In the genomic region with DNA sequence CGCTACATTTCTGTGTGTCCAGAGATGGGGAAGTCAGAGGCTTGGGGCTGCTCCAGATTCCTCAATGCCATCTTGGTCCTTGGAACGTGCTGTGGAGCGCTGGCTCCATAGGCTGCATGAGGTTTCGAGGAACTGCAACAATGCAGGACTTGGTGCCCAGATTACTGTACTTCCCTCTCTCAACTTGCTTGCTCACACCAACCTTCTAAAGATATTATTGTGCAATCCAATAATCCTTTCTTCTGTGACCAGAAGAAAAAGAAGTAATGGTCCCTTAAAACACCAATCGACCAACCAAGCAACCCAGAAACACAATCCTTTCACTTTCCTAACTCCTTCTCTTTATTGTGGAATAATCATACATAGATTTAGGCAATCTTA, we compare ENCODE assay signal across 27 cellular contexts. TPM values are rescaled to one million over a fixed set of nuclear protein-coding genes. Genes with fewer than 3 reads are reported as not detected.
A peak's percentile ranks its signal among the peaks of the same experiment; 100 is the strongest.
DNase-seq lines count a peak whose midpoint lies in the region; ATAC-seq, FAIRE-seq and TF ChIP-seq lines count a peak whose summit lies in the region.
"Had no signal": no experiment of that assay in that cellular context is flagged by ENCODE, and none has a peak within 500 bp of the region (broad histone marks: within the 10 kb centered on the region; RNA-seq: fewer than 3 reads in every experiment).

No MANE protein-coding gene starts in this region.

- no peak overlapping the region for H2AFZ ChIP-seq in K562 (ENCODE audit: low read depth, low read length)

- peak overlapping the region; percentile 35 for H3K4me3 ChIP-seq in AG04450 (ENCODE audit: low read depth, low read length)
- H3K4me3 ChIP-seq in NB4 (ENCODE audit: low read depth, low read length): no peak overlapping the region
- no peak overlapping the region for H3K4me3 ChIP-seq in K562
- no peak overlapping the region for H3K4me3 ChIP-seq in mesendoderm (ENCODE audit: low read length)
- no peak overlapping the region for H3K4me3 ChIP-seq in transverse colon
- H3K4me3 ChIP-seq: A549; BLaER1 treated with 17β-estradiol and CSF1 and Interleukin-3, amounts not matched to agents 10 nM and 100 nM had no signal

- TF ChIP-seq EP300 in K562 (IDR thresholded peaks at IDR 0.05; ENCODE audit: low read length): no peak
- TF ChIP-seq EP300 in transverse colon (IDR thresholded peaks at IDR 0.05; ENCODE audit: low read depth): no peak

- H3K4me1 ChIP-seq in K562 (replicated peaks in 1 of 2; ENCODE audit: control insufficient read depth in 2 of 2, insufficient read depth in 2 of 2, low read length in 2 of 2): peaks cover 3 to 12% of the 10 kb centered on the region in 2 experiments; a peak in 2 of 5 replicates
- H3K4me1 ChIP-seq in mesendoderm (ENCODE audit: control insufficient read depth, low read depth, low read length): no peaks in the 10 kb centered on the region
- peaks cover 3 to 25% (median 15%) of the 10 kb centered on the region in 4 donors for H3K4me1 ChIP-seq in transverse colon

- H3K79me2 ChIP-seq in K562 (ENCODE audit: control insufficient read depth, insufficient read depth, low read length): no peaks in the 10 kb centered on the region
- peaks cover 5% of the 10 kb centered on the region for H3K79me2 ChIP-seq in mesendoderm (ENCODE audit: control insufficient read depth, insufficient read depth, low read length)

- H2BK120ac ChIP-seq in mesendoderm (ENCODE audit: low read depth, low read length): no peak overlapping the region

- intact Hi-C loops in K562 (cut with micrococcal nuclease) (no loop called here), transverse colon (cut with DNase I; ENCODE audit: low total_unique reads) (no loop called here)

- H3K36me3 ChIP-seq in K562 (ENCODE audit: control insufficient read depth, insufficient read depth, low read length) (no peaks in the 10 kb centered on the region), mesendoderm (ENCODE audit: control insufficient read depth, insufficient read depth, low read length) (no peaks in the 10 kb centered on the region), transverse colon (no peaks in the 10 kb centered on the region)
- H3K36me3 ChIP-seq: BLaER1 treated with 17β-estradiol and CSF1 and Interleukin-3, amounts not matched to agents 10 nM and 100 nM; heart left ventricle had no signal

- peaks cover 9% of the 10 kb centered on the region for H3K79me1 ChIP-seq in mesendoderm (ENCODE audit: low read length)

- no peak overlapping the region for H3K4ac ChIP-seq in mesendoderm (ENCODE audit: low read depth, low read length)

- H4K8ac ChIP-seq in mesendoderm (ENCODE audit: low read depth, low read length): no peak overlapping the region

- H3K27me3 ChIP-seq in AG04450 (ENCODE audit: control insufficient read depth, insufficient read depth, low read length) (no peaks in the 10 kb centered on the region), K562 (ENCODE audit: control insufficient read depth in 2 of 2, insufficient read depth in 2 of 2, low read length in 2 of 2) (peaks cover 21 to 36% of the 10 kb centered on the region in 2 experiments; a peak in 4 of 5 replicates), mesendoderm (ENCODE audit: insufficient read depth, low read length, poor library complexity) (peaks cover 1% of the 10 kb centered on the region), transverse colon (peaks cover 50% of the 10 kb centered on the region)

- TF ChIP-seq POLR2A in NB4 (IDR thresholded peaks at IDR 0.05; ENCODE audit: extremely low read depth, insufficient read length) (no peak), K562 (conservative IDR thresholded peaks at IDR 0.05) (no peak), transverse colon (IDR thresholded peaks at IDR 0.05) (no peak)

- TF ChIP-seq RAD21 in K562 (CRISPR knock-in tag; conservative IDR thresholded peaks at IDR 0.05 in 1 of 2, IDR thresholded peaks at IDR 0.05 in 1 of 2): no peak

- H3K27ac ChIP-seq in AG04450 (ENCODE audit: low read depth, low read length) (no peak overlapping the region), K562 (ENCODE audit: extremely low read depth, low read depth, low read length) (no peak overlapping the region), mesendoderm (ENCODE audit: low read depth, low read length) (no peak overlapping the region), transverse colon (peak overlapping the region in 2 of 4 donors; percentile 48 to 52)
- H3K27ac ChIP-seq: A549; BLaER1 treated with 17β-estradiol and CSF1 and Interleukin-3, amounts not matched to agents 10 nM and 100 nM; psoas muscle; RWPE1 had no signal

- no peaks in the 10 kb centered on the region; the same call in 1 of the 2 replicates for H3K9me3 ChIP-seq in AG04450 (ENCODE audit: control insufficient read depth, insufficient read depth, low read length)
- no peaks in the 10 kb centered on the region for H3K9me3 ChIP-seq in K562 (replicated peaks; ENCODE audit: control insufficient read depth, insufficient read depth, low read depth, low read length)
- H3K9me3 ChIP-seq in transverse colon: no peaks in the 10 kb centered on the region
- H3K9me3 ChIP-seq: A549; BLaER1 treated with 17β-estradiol and CSF1 and Interleukin-3, amounts not matched to agents 10 nM and 100 nM; heart left ventricle; psoas muscle had no signal

- CTCF ChIA-PET in AG04450 (lab: Charles Lee): interaction anchor here (2.2 kb wide), 1 partner anchor 16 kb away, joined by 6 read pairs; no protein-coding TSS in a partner anchor
- CTCF ChIA-PET in K562 (lab: Yijun Ruan, JAX; ENCODE audit: low intra/inter-chr PET ratio): no interaction called here

- WGBS in K562 (ENCODE audit: insufficient coverage, low coverage, missing lambda C conversion rate): 0% methylated on average over 5 of the region's 5 CpGs
- 100% methylated on average over 1 of the region's 5 CpGs for WGBS in mesendoderm (ENCODE audit: extremely low coverage, insufficient coverage, low lambda C conversion rate)
- WGBS in transverse colon (ENCODE audit: low coverage in 1 of 2), 2 donors: 71 to 77% methylated on average over 1 to 5 of the region's 5 CpGs

- H4K20me1 ChIP-seq in K562 (replicated peaks; ENCODE audit: control insufficient read depth, insufficient read depth, low read length): no peaks in the 10 kb centered on the region

- no TSS peak for BruUV-seq in K562 (replicated peaks; lab: Mats Ljungman, UMichigan)

- H3K18ac ChIP-seq in mesendoderm (ENCODE audit: low read length): no peak overlapping the region

- H3K4me2 ChIP-seq in K562 (ENCODE audit: insufficient read depth, low read length) (no peak overlapping the region), mesendoderm (ENCODE audit: low read length) (no peak overlapping the region)
- H3K4me2 ChIP-seq: A549 had no signal

- in situ Hi-C loops in K562 (cut with MboI): no loop called here
- in situ Hi-C loops in transverse colon (cut with MboI; ENCODE audit: low pct_ligation_motif_present in 1 of 4, low pct_unique_long_range_greater_than_20kb in 1 of 4, low sequenced_read_pairs in 3 of 4): loop anchor here in 1 of 4 donors (25.0 kb wide), 1 partner anchor 99 kb away; no protein-coding TSS in a partner anchor

- no peak for FAIRE-seq in K562 (lab: Jason Lieb, UNC)
- FAIRE-seq: D721Med, GM18507, kidney, urothelium cell line had no signal

- H2AK5ac ChIP-seq in mesendoderm (ENCODE audit: low read length): no peak overlapping the region

- DNase-seq in AG04450 (ENCODE audit: low read depth, low spot score) (no peak), NB4 (ENCODE audit: low read depth) (peak; percentile 52), K562 (ENCODE audit: extremely low read depth in 1 of 4, low spot score in 3 of 4) (no peak), mesendoderm (no peak), transverse colon (no peak), inferior parietal cortex (ENCODE audit: extremely low spot score) (no peak)
- DNase-seq in stimulated activated CD4-positive, alpha-beta T cell treated with anti-CD3 and anti-CD28 coated beads, Interleukin-4, amount 100 ng/mL, for 24 hours: no peak
- DNase-seq: activated CD4-positive, alpha-beta T cell treated with anti-CD3 and anti-CD28 coated beads, Interleukin-2, amount 10 ng/mL, durations not matched to agents 7 days and 5 days; activated CD8-positive, alpha-beta memory T cell treated with anti-CD3 and anti-CD28 coated beads, Interleukin-2, amount 50 U/mL, for 4 hours; activated gamma-delta T cell treated with Interleukin-2 at 50 U/mL for 16 hours; amniotic stem cell; cerebellar nuclear complex; effector CD4-positive, alpha-beta T cell; kidney; NCI-H146; NCI-H226; psoas muscle; SW 1271 had no signal

- no peak overlapping the region for H3K23ac ChIP-seq in mesendoderm (ENCODE audit: low read length)

- POLR2A ChIA-PET in AG04450 (lab: Yijun Ruan, JAX): interaction anchor here (0.7 kb wide), 1 partner anchor 280 kb away, joined by 7 read pairs; no protein-coding TSS in a partner anchor
- POLR2A ChIA-PET in K562 (lab: Yijun Ruan, JAX): no interaction called here

- H3K9ac ChIP-seq in K562 (ENCODE audit: insufficient read depth in 1 of 2, low read depth in 2 of 2, low read length in 2 of 2): no peak overlapping the region
- H3K9ac ChIP-seq in mesendoderm (ENCODE audit: low read length): no peak overlapping the region
- H3K9ac ChIP-seq: BLaER1 treated with 17β-estradiol and CSF1 and Interleukin-3, amounts not matched to agents 10 nM and 100 nM had no signal

- TF ChIP-seq CTCF in AG04450 (IDR thresholded peaks at IDR 0.05; ENCODE audit: low read depth, low read length): no peak
- TF ChIP-seq CTCF in NB4 (IDR thresholded peaks at IDR 0.05; ENCODE audit: low read depth, low read length): no peak
- TF ChIP-seq CTCF in K562 (IDR thresholded peaks at IDR 0.05 in 2 of 3, conservative IDR thresholded peaks at IDR 0.05 in 1 of 3; ENCODE audit: insufficient read depth in 2 of 3, low read depth in 1 of 3, low read length in 3 of 3): no peak
- TF ChIP-seq CTCF in transverse colon (IDR thresholded peaks at IDR 0.05): no peak

- peak overlapping the region; percentile 31 for H3K56ac ChIP-seq in mesendoderm (ENCODE audit: low read length)

- no peak overlapping the region for H2BK15ac ChIP-seq in mesendoderm (replicated peaks; ENCODE audit: low read depth)

- ATAC-seq in K562 (no peak), GM18861 (IDR thresholded peaks at IDR 0.05; ENCODE audit: unreplicated experiment) (no peak)
- ATAC-seq: A549; heart left ventricle; natural killer cell treated with Interleukin-12 subunit alpha and Interleukin-12 subunit beta and Interleukin-15 and Interleukin-18, amount 100 ng/mL, for 72 hours; psoas muscle had no signal

- no peak overlapping the region for H4K5ac ChIP-seq in mesendoderm (ENCODE audit: low read length)

- no peaks in the 10 kb centered on the region for H3K9me1 ChIP-seq in K562 (ENCODE audit: control insufficient read depth, insufficient read depth, low read length)

- no peak overlapping the region for H2BK5ac ChIP-seq in mesendoderm (ENCODE audit: low read length)

RNA-seq across cellular contexts. Expression of a gene that starts 3.7 kb away (rescaled TPM):
- polyA plus RNA-seq in AG04450 (2011; rRNA removed) (36.0 and 50.0 TPM in 2 replicates), K562 (2011; rRNA removed) (0.79 and 0.85 TPM in 2 replicates), K562 (2014; fragmentation: Illumina TruSeq; extraction: Trizol) (0.31 and 0.57 TPM in 2 replicates), K562 (2014; fragmentation: Nextera tagmentation; extraction: Ambion mirVana) (under 1 TPM; 0.31 to 0.39 TPM), K562 (2014; rRNA removed) (0.29 and 0.76 TPM in 2 replicates)
- polyA minus RNA-seq in AG04450 (2011; rRNA and poly(A)+ RNA removed): 115 and 137 TPM in 2 replicates
- total RNA-seq in K562 (2011; cell fraction: chromatin; rRNA removed; ENCODE audit: low replicate concordance): 0.76 and 0.93 TPM in 2 replicates
- 0.66 and 0.67 TPM in 2 replicates for total RNA-seq in K562 (2011; cell fraction: nucleolus; rRNA removed)
- 1.2 and 2.2 TPM in 2 replicates for total RNA-seq in K562 (2011; cell fraction: nucleoplasm; rRNA removed)
- total RNA-seq in K562 (2014; rRNA removed) (0.08 and 0.23 TPM in 2 replicates), K562 (2014; rRNA removed; fragmentation: Illumina TruSeq; extraction: Trizol) (0.22 and 0.67 TPM in 2 replicates), K562 (2015; rRNA removed; fragmentation: Illumina TruSeq; extraction: Trizol) (0.60 and 0.65 TPM in 2 replicates), K562 (2021) (0.58 and 0.67 TPM in 2 replicates), transverse colon (1 to 10 TPM; 1.2 to 6.4 (median 2.8) TPM)
- polyA plus RNA-seq in K562 (2011; cell fraction: cytosol; rRNA removed): 0.34 and 1.2 TPM in 2 replicates
- 1.1 and 1.4 TPM in 2 replicates for polyA plus RNA-seq in K562 (2011; cell fraction: nucleus; rRNA removed)
- polyA plus RNA-seq in K562 (2012): 0.73 and 0.89 TPM in 2 replicates
- 2.0 and 9.8 TPM in 2 replicates for polyA minus RNA-seq in K562 (2011; rRNA and poly(A)+ RNA removed)
- 3.6 and 10.5 TPM in 2 replicates for polyA minus RNA-seq in K562 (2011; cell fraction: cytosol; rRNA and poly(A)+ RNA removed)
- polyA minus RNA-seq in K562 (2011; cell fraction: nucleus; rRNA and poly(A)+ RNA removed): 2.3 and 6.4 TPM in 2 replicates
- 3.9 TPM for polyA plus RNA-seq in mesendoderm (2013, experiment 1 of 2)
- 3.8 TPM for polyA plus RNA-seq in mesendoderm (2013, experiment 2 of 2)
- total RNA-seq: natural killer cell treated with Interleukin-12 subunit alpha and Interleukin-12 subunit beta and Interleukin-15 and Interleukin-18, amount 100 ng/mL, for 72 hours had no signal
